ENCODE assay signal across 16 cellular contexts in the genomic region with DNA sequence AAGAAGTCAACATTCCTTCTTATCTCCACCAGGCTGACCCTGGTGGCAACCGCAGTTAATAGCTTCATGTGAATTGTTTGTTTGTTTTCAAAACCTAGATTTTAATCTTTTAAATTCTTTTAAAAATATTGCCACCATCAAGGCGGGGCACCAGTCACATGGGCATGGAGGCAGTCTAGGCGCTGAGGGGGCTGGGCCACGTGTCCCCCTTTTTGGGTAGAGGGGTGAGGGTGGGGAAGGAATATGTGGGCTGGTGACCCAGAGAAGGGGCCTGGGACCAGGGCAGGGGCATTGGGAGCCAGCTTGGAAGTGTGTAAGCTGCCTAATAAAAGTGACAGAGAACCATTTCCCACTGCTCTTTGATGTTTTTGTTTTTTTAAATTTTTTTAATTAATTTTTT.
A peak's percentile ranks its signal among the peaks of the same experiment; 100 is the strongest.
DNase-seq lines count a peak whose midpoint lies in the region; TF ChIP-seq lines count a peak whose summit lies in the region.
"Had no signal": no experiment of that assay in that cellular context is flagged by ENCODE, and none has a peak within 500 bp of the region (broad histone marks: within the 10 kb centered on the region; RNA-seq: fewer than 3 reads in every experiment).

No MANE protein-coding gene starts in this region.

- 80 to 93% methylated on average over 1 to 3 of the region's 4 CpGs for WGBS in endodermal cell (ENCODE audit: insufficient coverage in 1 of 2, insufficient read length in 1 of 2), 2 experiments
- no CpG with 5 or more reads among the region's 4 CpGs for WGBS in mesendoderm (ENCODE audit: extremely low coverage, insufficient coverage, low lambda C conversion rate)

- H4K8ac ChIP-seq in mesendoderm (ENCODE audit: low read depth, low read length), result no peak overlapping the region

- no peak overlapping the region for H3K23ac ChIP-seq in mesendoderm (ENCODE audit: low read length)

- H3K79me1 ChIP-seq in mesendoderm (ENCODE audit: low read length), result no peaks in the 10 kb centered on the region

- H3K27me3 ChIP-seq in endodermal cell (ENCODE audit: control insufficient read depth, insufficient read depth, low read length, poor library complexity, severe bottlenecking) (no peaks in the 10 kb centered on the region), mesendoderm (ENCODE audit: insufficient read depth, low read length, poor library complexity) (no peaks in the 10 kb centered on the region)

- H3K36me3 Mint-ChIP-seq in endodermal cell (ENCODE audit: low read depth), result no peaks in the 10 kb centered on the region
- H3K36me3 Mint-ChIP-seq in progenitor cell of endocrine pancreas (ENCODE audit: insufficient read depth), result no peaks in the 10 kb centered on the region
- H3K36me3 Mint-ChIP-seq: CD4-positive, CD25-positive, alpha-beta regulatory T cell; CD8-positive, alpha-beta T cell had no signal

- H3K27ac ChIP-seq in endodermal cell (ENCODE audit: low read depth, low read length) (no peak overlapping the region), mesendoderm (ENCODE audit: low read depth, low read length) (no peak overlapping the region)
- H3K27ac ChIP-seq: C4-2B had no signal

- no peak overlapping the region for H3K27ac Mint-ChIP-seq in endodermal cell
- H3K27ac Mint-ChIP-seq in progenitor cell of endocrine pancreas, result no peak overlapping the region
- H3K27ac Mint-ChIP-seq: CD4-positive, CD25-positive, alpha-beta regulatory T cell; CD8-positive, alpha-beta T cell had no signal

- peaks cover 4% of the 10 kb centered on the region for H3K27me3 Mint-ChIP-seq in endodermal cell (ENCODE audit: insufficient read depth)
- peaks cover 9% of the 10 kb centered on the region for H3K27me3 Mint-ChIP-seq in progenitor cell of endocrine pancreas
- H3K27me3 Mint-ChIP-seq: CD4-positive, CD25-positive, alpha-beta regulatory T cell had no signal

- H3K18ac ChIP-seq in mesendoderm (ENCODE audit: low read length), result no peak overlapping the region

- H3K4me1 Mint-ChIP-seq in endodermal cell, result peaks cover 4% of the 10 kb centered on the region
- no peaks in the 10 kb centered on the region for H3K4me1 Mint-ChIP-seq in progenitor cell of endocrine pancreas (ENCODE audit: low read depth)

- H3K79me2 ChIP-seq in mesendoderm (ENCODE audit: control insufficient read depth, insufficient read depth, low read length), result no peaks in the 10 kb centered on the region

- H3K4me1 ChIP-seq in endodermal cell (ENCODE audit: control insufficient read depth, insufficient read depth, low read length) (no peaks in the 10 kb centered on the region), mesendoderm (ENCODE audit: control insufficient read depth, low read depth, low read length) (no peaks in the 10 kb centered on the region)
- H3K4me1 ChIP-seq: Caco-2 had no signal

- no peak overlapping the region for H2BK120ac ChIP-seq in mesendoderm (ENCODE audit: low read depth, low read length)

- no peak overlapping the region for H4K5ac ChIP-seq in mesendoderm (ENCODE audit: low read length)

- H2BK5ac ChIP-seq in mesendoderm (ENCODE audit: low read length), result no peak overlapping the region

- no peak overlapping the region for H3K4ac ChIP-seq in mesendoderm (ENCODE audit: low read depth, low read length)

- H3K9ac ChIP-seq in endodermal cell (ENCODE audit: extremely low read depth, low read length, poor library complexity, severe bottlenecking), result no peak overlapping the region
- H3K9ac ChIP-seq in mesendoderm (ENCODE audit: low read length), result no peak overlapping the region

- DNase-seq in LoVo (ENCODE audit: low spot score) (peak; percentile 16), endodermal cell (no peak), mesendoderm (peak; percentile 29), posterior vena cava (ENCODE audit: low spot score) (peak; percentile 58), foreskin fibroblast (no peak), OCI-M2 (lab: John Stamatoyannopoulos, UW; ENCODE audit: unreplicated experiment) (no peak), progenitor cell of endocrine pancreas (ENCODE audit: low spot score, unreplicated experiment) (no peak)
- no peak for DNase-seq in activated CD8-positive, alpha-beta memory T cell treated with anti-CD3 and anti-CD28 coated beads, Interleukin-2, amount 50 U/mL, for 48 hours
- DNase-seq: Caco-2; CD4-positive, CD25-positive, alpha-beta regulatory T cell; CD8-positive, alpha-beta T cell; DMS153; DND-41; H7; HCEC 1CT had no signal

- no peaks in the 10 kb centered on the region for H3K9me3 ChIP-seq in endodermal cell (ENCODE audit: control insufficient read depth, low read length)
- H3K9me3 ChIP-seq: Caco-2 had no signal

- H3K4me3 ChIP-seq in endodermal cell (ENCODE audit: low read length) (no peak overlapping the region), mesendoderm (ENCODE audit: low read length) (no peak overlapping the region), foreskin fibroblast (ENCODE audit: low read depth in 1 of 2, low read length in 2 of 2) (no peak overlapping the region)

- H3K4me3 Mint-ChIP-seq in endodermal cell, result no peak overlapping the region
- no peak overlapping the region for H3K4me3 Mint-ChIP-seq in progenitor cell of endocrine pancreas (ENCODE audit: low read depth)
- H3K4me3 Mint-ChIP-seq: CD4-positive, CD25-positive, alpha-beta regulatory T cell; CD8-positive, alpha-beta T cell had no signal

- peak; percentile 46 for TF ChIP-seq CTCF in endodermal cell (conservative IDR thresholded peaks at IDR 0.05)
- no peak for TF ChIP-seq CTCF in foreskin fibroblast (IDR thresholded peaks at IDR 0.05; ENCODE audit: low read depth, low read length)
- TF ChIP-seq CTCF in progenitor cell of endocrine pancreas (IDR thresholded peaks at IDR 0.05; ENCODE audit: unreplicated experiment), result no peak

- no peak overlapping the region for H3K4me2 ChIP-seq in mesendoderm (ENCODE audit: low read length)

- H2BK15ac ChIP-seq in mesendoderm (replicated peaks; ENCODE audit: low read depth), result no peak overlapping the region

- intact Hi-C loops in posterior vena cava (cut with DNase I), result no loop called here

- H3K56ac ChIP-seq in mesendoderm (ENCODE audit: low read length), result no peak overlapping the region

- H3K9me3 Mint-ChIP-seq in endodermal cell (no peaks in the 10 kb centered on the region), progenitor cell of endocrine pancreas (ENCODE audit: low read depth) (no peaks in the 10 kb centered on the region)

- H3K36me3 ChIP-seq in endodermal cell (ENCODE audit: control insufficient read depth, insufficient read depth, low read length) (no peaks in the 10 kb centered on the region), mesendoderm (ENCODE audit: control insufficient read depth, insufficient read depth, low read length) (no peaks in the 10 kb centered on the region)

- H2AK5ac ChIP-seq in mesendoderm (ENCODE audit: low read length), result no peak overlapping the region

Comparison
In these comparisons a context has a peak if more than half of its experiments do, and no peak if none do; other contexts are left out.
1. DNase-seq: peak in LoVo (single experiment), mesendoderm (single experiment) and posterior vena cava (single experiment); none in endodermal cell (single experiment), activated CD8-positive, alpha-beta memory T cell treated with anti-CD3 and anti-CD28 coated beads, Interleukin-2, amount 50 U/mL, for 48 hours (single experiment), foreskin fibroblast (0 of 2), OCI-M2 (single experiment) and progenitor cell of endocrine pancreas (single experiment).